In the genomic region with DNA sequence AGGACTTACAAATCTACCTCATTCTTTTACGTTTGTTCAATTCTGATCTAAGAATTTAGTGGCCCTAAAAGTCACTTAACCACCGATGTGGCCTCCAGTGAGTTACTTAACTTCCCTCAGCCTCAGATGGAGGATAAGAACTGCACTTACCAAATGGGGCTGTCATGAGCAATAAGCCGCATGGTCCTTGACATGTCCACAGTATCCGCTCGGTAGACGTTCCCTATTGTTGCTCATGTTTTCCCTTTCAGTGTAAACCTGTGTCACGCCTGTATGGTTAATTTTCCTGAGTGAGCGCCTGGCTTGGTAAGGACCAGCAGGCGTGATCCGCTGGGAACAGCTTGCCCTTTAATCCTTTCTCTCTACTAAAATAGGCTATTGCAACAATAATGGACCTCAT, we compare ENCODE assay signal across 26 cellular contexts. TPM values are rescaled to one million over a fixed set of nuclear protein-coding genes. Genes with fewer than 3 reads are reported as not detected.
"Had no signal": no experiment of that assay in that cellular context is flagged by ENCODE, and none has a peak within 500 bp of the region (broad histone marks: within the 10 kb centered on the region; RNA-seq: fewer than 3 reads in every experiment).

No MANE protein-coding gene starts in this region.

- DNase-seq: activated CD4-positive, alpha-beta memory T cell treated with anti-CD3 and anti-CD28 coated beads, Interleukin-2, amount 10 ng/mL, durations not matched to agents 7 days and 5 days; activated CD4-positive, alpha-beta T cell treated with anti-CD3 and anti-CD28 coated beads for 48 hours; activated CD4-positive, CD25-positive, alpha-beta regulatory T cell; activated effector memory CD4-positive, alpha-beta T cell treated with anti-CD3 and anti-CD28 coated beads, Interleukin-2, amount 50 U/mL, for 16 hours; activated naive CD4-positive, alpha-beta T cell treated with anti-CD3 and anti-CD28 coated beads, Interleukin-2, amount 10 ng/mL, durations not matched to agents 7 days and 5 days; amygdala; cerebellar nuclear complex; endodermal cell; esophagus squamous epithelium; gastrocnemius medialis; hippocampal formation; kidney glomerular epithelial cell; left lung; naive thymus-derived CD4-positive, alpha-beta T cell; sigmoid colon; stimulated activated CD4-positive, alpha-beta T cell treated with anti-CD3 and anti-CD28 coated beads, Interleukin-15, amount 100 ng/mL, for 24 hours; stimulated activated naive B cell treated with anti-CD40 and anti-IgM and Interleukin-4, amounts not matched to agents 10 μg/mL and 1 μg/mL and 100 μg/mL, for 72 hours; testis; trophoblast cell; uterus had no signal

- ATAC-seq: gastrocnemius medialis; left lung; naive thymus-derived CD4-positive, alpha-beta T cell; stimulated activated naive B cell treated with anti-CD40 and anti-IgM and Interleukin-4, amounts not matched to agents 10 μg/mL and 1 μg/mL and 100 μg/mL, for 72 hours had no signal

RNA-seq across cellular contexts. Expression of gene GRP, which starts 60.0 kb away (rescaled TPM):
- total RNA-seq: activated CD4-positive, alpha-beta memory T cell treated with anti-CD3 and anti-CD28 coated beads, Interleukin-2, amount 10 ng/mL, durations not matched to agents 7 days and 5 days; esophagus squamous epithelium; gastrocnemius medialis; mesenteric fat pad; naive thymus-derived CD4-positive, alpha-beta T cell; neural crest cell; osteoblast; posterior vena cava; renal cortical epithelial cell; smooth muscle cell; uterus had no signal
